29 cellular contexts compared by ENCODE assay signal in the genomic region with DNA sequence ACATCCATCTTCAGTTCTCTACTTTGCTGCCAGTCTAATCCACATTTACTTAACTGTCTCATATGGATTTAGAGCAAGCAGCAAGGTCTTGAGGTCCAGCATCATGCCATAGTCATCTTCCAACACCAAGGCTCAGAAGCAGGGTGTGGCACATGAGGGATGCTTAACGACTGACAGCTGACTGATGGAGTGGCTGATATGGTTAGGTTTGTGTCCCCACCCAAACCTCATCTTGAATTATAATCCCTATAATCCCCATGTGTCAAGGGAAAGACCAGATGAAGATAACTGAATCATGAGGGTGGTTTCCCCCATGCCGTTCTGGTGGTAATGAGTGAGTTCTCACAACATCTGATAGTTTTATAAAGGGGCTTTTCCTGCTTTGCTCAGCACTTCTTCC.
"Had no signal": no experiment of that assay in that cellular context is flagged by ENCODE, and none has a peak within 500 bp of the region (broad histone marks: within the 10 kb centered on the region; RNA-seq: fewer than 3 reads in every experiment).

No MANE protein-coding gene starts in this region.

- ATAC-seq: activated CD4-positive, CD25-positive, alpha-beta regulatory T cell treated with anti-CD3 and anti-CD28 coated beads, Interleukin-2, amount 50 U/mL, for 24 hours; activated CD8-positive, alpha-beta T cell treated with anti-CD3 and anti-CD28 coated beads for 36 hours; activated T-cell treated with anti-CD3 and anti-CD28 coated beads, Interleukin-2, amount 50 U/mL, for 4 hours; activated T-helper 17 cell treated with anti-CD3 and anti-CD28 coated beads, Interleukin-2, amount 50 U/mL, for 72 hours; esophagus mucosa had no signal

- H3K27ac Mint-ChIP-seq: activated B cell treated with CpG ODN at 0.5 μM for 24 hours; activated CD8-positive, alpha-beta T cell treated with anti-CD3 and anti-CD28 coated beads for 36 hours; activated naive CD8-positive, alpha-beta T cell; activated T-helper 17 cell treated with anti-CD3 and anti-CD28 coated beads, Interleukin-2, amount 50 U/mL, for 72 hours; brain; T-helper 1 cell treated with Interleukin-12 subunit alpha and Interleukin-12 subunit beta and Interleukin-4 antibody, amounts not matched to agents 30 μg/mL and 1 μg/mL, for 36 hours; T-helper 2 cell treated with Interferon-gamma antibody and Interleukin-4, amounts not matched to agents 5 μg/mL and 100 μg/mL, for 36 hours had no signal

- H3K4me3 Mint-ChIP-seq: activated B cell treated with CpG ODN at 0.5 μM for 24 hours; activated CD8-positive, alpha-beta T cell treated with anti-CD3 and anti-CD28 coated beads for 36 hours; activated naive CD8-positive, alpha-beta T cell; activated T-cell treated with anti-CD3 and anti-CD28 coated beads, Interleukin-2, amount 50 U/mL, for 4 hours; activated T-helper 17 cell treated with anti-CD3 and anti-CD28 coated beads, Interleukin-2, amount 50 U/mL, for 72 hours; brain; T-helper 1 cell treated with Interleukin-12 subunit alpha and Interleukin-12 subunit beta and Interleukin-4 antibody, amounts not matched to agents 30 μg/mL and 1 μg/mL, for 36 hours; T-helper 2 cell treated with Interferon-gamma antibody and Interleukin-4, amounts not matched to agents 5 μg/mL and 100 μg/mL, for 36 hours had no signal

- DNase-seq: activated B cell treated with CpG ODN at 0.5 μM for 24 hours; activated CD4-positive, alpha-beta T cell treated with anti-CD3 and anti-CD28 coated beads for 48 hours; activated CD4-positive, alpha-beta T cell treated with anti-CD3 and anti-CD28 coated beads, Interleukin-2, amount 50 U/mL, for 1 hour; activated CD4-positive, alpha-beta T cell treated with anti-CD3 and anti-CD28 coated beads, Interleukin-2, amount 50 U/mL, for 48 hours; activated CD8-positive, alpha-beta memory T cell treated with anti-CD3 and anti-CD28 coated beads for 24 hours; activated CD8-positive, alpha-beta T cell treated with anti-CD3 and anti-CD28 coated beads for 36 hours; activated effector memory CD4-positive, alpha-beta T cell treated with Interleukin-2 at 50 U/mL for 16 hours; activated gamma-delta T cell treated with Interleukin-2 at 50 U/mL for 16 hours; activated naive CD4-positive, alpha-beta T cell treated with anti-CD3 and anti-CD28 coated beads, Interleukin-2, amount 50 U/mL, for 16 hours; activated naive CD4-positive, alpha-beta T cell treated with Interleukin-2 at 50 U/mL for 16 hours; activated T-cell treated with anti-CD3 and anti-CD28 coated beads, Interleukin-2, amount 50 U/mL, for 4 hours; amygdala; central memory CD4-positive, alpha-beta T cell; cerebellar nuclear complex; colonic mucosa; effector CD8-positive, alpha-beta T cell; foreskin fibroblast; head of caudate nucleus; T1000; WERI-Rb-1 had no signal

- H3K9me3 Mint-ChIP-seq: activated B cell treated with CpG ODN at 0.5 μM for 24 hours; activated T-cell treated with anti-CD3 and anti-CD28 coated beads, Interleukin-2, amount 50 U/mL, for 4 hours; activated T-helper 17 cell treated with anti-CD3 and anti-CD28 coated beads, Interleukin-2, amount 50 U/mL, for 72 hours had no signal

- H3K27me3 Mint-ChIP-seq: activated B cell treated with CpG ODN at 0.5 μM for 24 hours; activated CD8-positive, alpha-beta T cell treated with anti-CD3 and anti-CD28 coated beads for 36 hours; activated naive CD8-positive, alpha-beta T cell; activated T-helper 17 cell treated with anti-CD3 and anti-CD28 coated beads, Interleukin-2, amount 50 U/mL, for 72 hours; brain had no signal

- H3K4me1 Mint-ChIP-seq: activated B cell treated with CpG ODN at 0.5 μM for 24 hours had no signal

- H3K9me3 ChIP-seq: ascending aorta, breast epithelium, colonic mucosa had no signal
